Comparison of ENCODE assay signal across 18 cellular contexts in the genomic region with DNA sequence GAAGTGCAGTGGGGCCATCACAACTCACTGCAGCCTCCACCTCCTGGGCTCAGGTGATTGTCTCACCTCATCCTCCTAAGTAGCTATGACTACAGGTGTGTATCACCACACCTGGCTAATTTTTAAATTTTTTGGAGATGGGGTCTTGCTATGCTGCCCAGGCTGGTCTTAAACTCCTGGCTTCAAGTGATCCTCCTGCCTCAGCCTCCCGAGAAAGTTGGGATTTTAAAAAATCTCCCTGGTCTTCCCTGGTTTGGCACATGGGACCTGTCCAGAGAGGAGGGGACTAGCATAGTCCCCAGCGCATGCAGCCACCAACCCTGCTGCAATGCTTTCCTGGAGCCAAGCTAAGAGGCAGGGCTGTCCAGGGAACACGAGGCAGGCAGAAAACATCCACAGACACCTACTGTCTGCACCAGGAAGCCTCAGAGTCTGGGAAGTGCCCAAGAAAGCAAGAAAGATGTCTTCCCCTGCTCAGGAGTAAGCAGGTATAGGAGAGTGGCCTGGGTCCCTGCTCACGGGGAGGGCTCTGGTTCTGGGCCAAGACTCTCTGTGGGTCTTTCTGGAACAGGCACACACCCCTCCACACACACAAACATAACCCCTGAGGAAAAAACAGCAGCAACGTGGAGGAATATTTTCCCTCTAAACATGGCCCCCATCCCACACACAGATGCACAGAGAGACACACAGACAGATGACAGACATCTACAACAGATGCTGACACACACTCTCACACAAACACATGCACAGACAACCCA. TPM values are rescaled to one million over a fixed set of nuclear protein-coding genes. Genes with fewer than 3 reads are reported as not detected.
DNase-seq lines count a peak whose midpoint lies in the region; ATAC-seq and TF ChIP-seq lines count a peak whose summit lies in the region.
"Had no signal": no experiment of that assay in that cellular context is flagged by ENCODE, and none has a peak within 500 bp of the region (broad histone marks: within the 10 kb centered on the region; RNA-seq: fewer than 3 reads in every experiment).

No MANE protein-coding gene starts in this region.

- no peak overlapping the region for H3K4me2 ChIP-seq in neuronal stem cell (ENCODE audit: insufficient read depth, low read length, poor library complexity, severe bottlenecking)
- H3K4me2 ChIP-seq: BLaER1 had no signal

- CTCF ChIA-PET in HEK293 (lab: Yijun Ruan, JAX) = interaction anchor here (1.1 to 9.0 kb wide), 4 partner anchors 11 to 109 kb away, joined by 3 to 142 read pairs (median 4); no protein-coding TSS in a partner anchor

- H3K79me1 ChIP-seq in neuronal stem cell (ENCODE audit: low read depth, low read length) = no peaks in the 10 kb centered on the region

- H3K4me3 ChIP-seq in CD4-positive, CD25-positive, alpha-beta regulatory T cell (ENCODE audit: low read depth, low read length) = no peak overlapping the region
- no peak overlapping the region for H3K4me3 ChIP-seq in HEK293 (ENCODE audit: low read depth, low read length)
- H3K4me3 ChIP-seq in adrenal gland = no peak overlapping the region
- H3K4me3 ChIP-seq in neuronal stem cell (ENCODE audit: low read length in 2 of 2) = no peak overlapping the region
- H3K4me3 ChIP-seq: BLaER1, colonic mucosa, thyroid gland had no signal

- no peak overlapping the region for H3K23ac ChIP-seq in neuronal stem cell (ENCODE audit: low read depth, low read length, poor library complexity)

- no peak overlapping the region for H3K4ac ChIP-seq in neuronal stem cell (ENCODE audit: low read length)

- H3K4me3 Mint-ChIP-seq in CD4-positive, CD25-positive, alpha-beta regulatory T cell = peak overlapping the region in 2 of 4 donors; percentile 44 to 52
- H3K4me3 Mint-ChIP-seq: immature natural killer cell, nephron had no signal

- no peak overlapping the region for H2AFZ ChIP-seq in neuronal stem cell (ENCODE audit: low read length)

- H3K14ac ChIP-seq in neuronal stem cell (ENCODE audit: low read length) = no peak overlapping the region

- no peaks in the 10 kb centered on the region for H3K27me3 Mint-ChIP-seq in CD4-positive, CD25-positive, alpha-beta regulatory T cell

- no peak overlapping the region for H3K18ac ChIP-seq in neuronal stem cell (ENCODE audit: low read length)

- peaks cover 0 to 1% (median 0%) of the 10 kb centered on the region in 7 donors for H3K9me3 Mint-ChIP-seq in CD4-positive, CD25-positive, alpha-beta regulatory T cell
- H3K9me3 Mint-ChIP-seq: immature natural killer cell, nephron had no signal

- peaks cover 48% of the 10 kb centered on the region for H3K36me3 Mint-ChIP-seq in CD4-positive, CD25-positive, alpha-beta regulatory T cell

- WGBS in adrenal gland, 4 donors = 74 to 85% (median 80%) methylated on average over 2 to 5 of the region's 5 CpGs
- WGBS in neuronal stem cell (ENCODE audit: extremely low coverage in 2 of 2, insufficient read length in 2 of 2, insufficient replicate concordance in 1 of 2), 2 donors = no CpG with 5 or more reads among the region's 5 CpGs

- peak overlapping the region; percentile 35 for H2BK120ac ChIP-seq in neuronal stem cell (ENCODE audit: low read depth, low read length)

- peaks cover 15 to 65% (median 43%) of the 10 kb centered on the region in 4 donors for H3K4me1 Mint-ChIP-seq in CD4-positive, CD25-positive, alpha-beta regulatory T cell

- H2BK15ac ChIP-seq in neuronal stem cell (ENCODE audit: low read length) = peak overlapping the region; percentile 58

- peaks cover 28% of the 10 kb centered on the region for H3K4me1 ChIP-seq in CD4-positive, CD25-positive, alpha-beta regulatory T cell (ENCODE audit: control insufficient read depth, insufficient read depth, low read length, poor library complexity, severe bottlenecking)
- H3K4me1 ChIP-seq in HEK293 (ENCODE audit: control insufficient read depth, insufficient read depth, low read length) (no peaks in the 10 kb centered on the region; the same call in 1 of the 2 replicates), adrenal gland (replicated peaks in 1 of 2) (peaks cover 29 to 69% of the 10 kb centered on the region in 2 donors), neuronal stem cell (ENCODE audit: control insufficient read depth in 2 of 2, insufficient read depth in 1 of 2, low read depth in 1 of 2, low read length in 2 of 2) (peaks cover 18 to 24% of the 10 kb centered on the region in 2 donors)

- no peak overlapping the region for H2BK12ac ChIP-seq in neuronal stem cell (ENCODE audit: low read length)

- TF ChIP-seq CTCF in HEK293 (tag by site-specific recombination; IDR thresholded peaks at IDR 0.05) = no peak
- TF ChIP-seq CTCF in adrenal gland (IDR thresholded peaks at IDR 0.05) = no peak

- peak overlapping the region; percentile 49 to 92 (median 71) for H3K27ac Mint-ChIP-seq in CD4-positive, CD25-positive, alpha-beta regulatory T cell
- H3K27ac Mint-ChIP-seq: immature natural killer cell had no signal

- no peak for DNase-seq in CD4-positive, CD25-positive, alpha-beta regulatory T cell
- DNase-seq in adrenal gland (no peak), neuronal stem cell (ENCODE audit: low spot score) (no peak), NCI-H1105 (lab: John Stamatoyannopoulos, UW) (no peak)
- no peak for DNase-seq in stimulated activated CD4-positive, alpha-beta T cell treated with anti-CD3 and anti-CD28 coated beads, Interleukin-1b, Interleukin-23, amount 100 ng/mL, for 48 hours
- DNase-seq: colonic mucosa, DMS79, immature natural killer cell, mammary epithelial cell, NCI-H2029, retina, SIG-M5, thyroid gland had no signal

- H4K8ac ChIP-seq in neuronal stem cell (ENCODE audit: low read depth, low read length) = no peak overlapping the region

- ATAC-seq in CD4-positive, CD25-positive, alpha-beta regulatory T cell (ENCODE audit: low read depth in 2 of 2) = no peak
- ATAC-seq in GM21390 (IDR thresholded peaks at IDR 0.05; ENCODE audit: unreplicated experiment) = no peak

- peaks cover 65% of the 10 kb centered on the region for H3K36me3 ChIP-seq in CD4-positive, CD25-positive, alpha-beta regulatory T cell (ENCODE audit: control insufficient read depth, insufficient read depth, low read length)
- H3K36me3 ChIP-seq in HEK293 (ENCODE audit: control insufficient read depth in 2 of 2, insufficient read depth in 1 of 2, low read length in 2 of 2) (peaks cover 0 to 49% of the 10 kb centered on the region in 2 experiments; a peak in 1 of 3 replicates), adrenal gland (replicated peaks in 1 of 2) (peaks cover 0 to 53% of the 10 kb centered on the region in 2 donors), neuronal stem cell (replicated peaks in 1 of 2; ENCODE audit: control insufficient read depth in 2 of 2, insufficient read depth in 2 of 2, low read length in 2 of 2) (peaks cover 3 to 28% of the 10 kb centered on the region in 2 donors)
- H3K36me3 ChIP-seq: BLaER1 had no signal

- intact Hi-C loops in adrenal gland (cut with DNase I) = loop anchor here in 1 of 2 donors (5.0 kb wide), 1 partner anchor 83 kb away; no protein-coding TSS in a partner anchor

- peak overlapping the region; percentile 56 for H3K27ac ChIP-seq in CD4-positive, CD25-positive, alpha-beta regulatory T cell (ENCODE audit: insufficient read depth, low read length, poor library complexity, severe bottlenecking)
- H3K27ac ChIP-seq in HEK293 (ENCODE audit: extremely low read depth, low read depth, low read length) (no peak overlapping the region), adrenal gland (peak overlapping the region in 3 of 5 donors; percentile 94 to 99 (median 97)), neuronal stem cell (replicated peaks; ENCODE audit: low read length) (no peak overlapping the region)
- H3K27ac ChIP-seq: BLaER1, colonic mucosa, epithelial cell of prostate, thyroid gland had no signal

- no peaks in the 10 kb centered on the region for H3K27me3 ChIP-seq in CD4-positive, CD25-positive, alpha-beta regulatory T cell (ENCODE audit: control insufficient read depth, insufficient read depth, low read length)
- H3K27me3 ChIP-seq in adrenal gland (no peaks in the 10 kb centered on the region), neuronal stem cell (ENCODE audit: control insufficient read depth in 3 of 3, insufficient read depth in 3 of 3, low read depth in 1 of 3, low read length in 3 of 3) (no peaks in the 10 kb centered on the region)
- H3K27me3 ChIP-seq: BLaER1, colonic mucosa, thyroid gland had no signal

- POLR2A ChIA-PET in HEK293 (lab: Yijun Ruan, JAX) = interaction anchor here (0.8 kb wide), 1 partner anchor 86 kb away, joined by 3 read pairs; no protein-coding TSS in a partner anchor

- H3K9me3 ChIP-seq in CD4-positive, CD25-positive, alpha-beta regulatory T cell (ENCODE audit: control insufficient read depth in 2 of 2, low read length in 2 of 2) = no peaks in the 10 kb centered on the region
- H3K9me3 ChIP-seq in HEK293 (ENCODE audit: control insufficient read depth, insufficient read depth, low read depth, low read length) = no peaks in the 10 kb centered on the region
- no peaks in the 10 kb centered on the region for H3K9me3 ChIP-seq in adrenal gland (replicated peaks in 1 of 3)
- H3K9me3 ChIP-seq in neuronal stem cell (replicated peaks in 1 of 2; ENCODE audit: control insufficient read depth in 2 of 2, insufficient read depth in 1 of 2, low read depth in 1 of 2, low read length in 2 of 2) = no peaks in the 10 kb centered on the region
- H3K9me3 ChIP-seq: BLaER1, colonic mucosa, thyroid gland had no signal

- H2AK5ac ChIP-seq in neuronal stem cell (ENCODE audit: low read depth, low read length) = peak overlapping the region; percentile 17

- H2BK5ac ChIP-seq in neuronal stem cell (ENCODE audit: low read length) = no peak overlapping the region

- no peak overlapping the region for H4K91ac ChIP-seq in neuronal stem cell (ENCODE audit: low read depth, low read length, poor library complexity)

- TF ChIP-seq POLR2A in adrenal gland (IDR thresholded peaks at IDR 0.05) = no peak

- no peak overlapping the region for H3K9ac ChIP-seq in neuronal stem cell (ENCODE audit: low read depth, low read length, poor library complexity)
- H3K9ac ChIP-seq: BLaER1 had no signal

TF ChIP-seq in HEK293, 187 proteins besides CTCF, POLR2A, EP300 and RAD21:
- TF ChIP-seq GLIS1 (tag by site-specific recombination; IDR thresholded peaks at IDR 0.05) = peak; percentile 62
- peak; percentile 93 for TF ChIP-seq ZNF121 (tag by site-specific recombination; IDR thresholded peaks at IDR 0.05)
- TF ChIP-seq ZNF114 (tag by site-specific recombination; IDR thresholded peaks at IDR 0.05) = no peak

RNA-seq across cellular contexts. Expression of a gene that starts 30.8 kb away (rescaled TPM):
- 140 TPM for total RNA-seq in CD4-positive, CD25-positive, alpha-beta regulatory T cell
- 10 to 100 TPM; 25.7 to 32.3 (median 27.7) TPM for polyA plus RNA-seq in CD4-positive, CD25-positive, alpha-beta regulatory T cell
- 100 to 1,000 TPM; 173 to 588 (median 259) TPM for total RNA-seq in adrenal gland
- polyA plus RNA-seq in adrenal gland = 100 to 1,000 TPM; 150 to 327 (median 176) TPM
- polyA plus RNA-seq in neuronal stem cell (2013, experiment 1 of 2) = 10.7 TPM
- 10.7 TPM for polyA plus RNA-seq in neuronal stem cell (2013, experiment 2 of 2)

Comparison
In these comparisons a context has a peak if more than half of its experiments do, and no peak if none do; other contexts are left out.
1. H3K27ac ChIP-seq: peak in CD4-positive, CD25-positive, alpha-beta regulatory T cell (single experiment) and adrenal gland (3 of 5); none in HEK293 (single experiment) and neuronal stem cell (single experiment).